8 cellular contexts compared by ENCODE assay signal in genomic region chr11:2265396-2265795, GRCh38. TPM values are rescaled to one million over a fixed set of nuclear protein-coding genes. Genes with fewer than 3 reads are reported as not detected.
DNase-seq lines count a peak whose midpoint lies in the region; ATAC-seq and TF ChIP-seq lines count a peak whose summit lies in the region.

No MANE protein-coding gene starts in this region.

- peaks cover 77% of the 10 kb centered on the region for H3K27me3 ChIP-seq in left ventricle myocardium inferior (ENCODE audit: low read depth)
- H3K27me3 ChIP-seq in gastroesophageal sphincter, result peaks cover 68% of the 10 kb centered on the region
- H3K27me3 ChIP-seq in smooth muscle cell (ENCODE audit: low read depth), result peaks cover 42% of the 10 kb centered on the region

- no peak for TF ChIP-seq EP300 in gastroesophageal sphincter (IDR thresholded peaks at IDR 0.05)

- H3K27ac ChIP-seq in left ventricle myocardium inferior (replicated peaks) (no peak overlapping the region), gastroesophageal sphincter (no peak overlapping the region), smooth muscle cell (ENCODE audit: low read depth) (no peak overlapping the region)

- no peaks in the 10 kb centered on the region for H3K79me2 ChIP-seq in smooth muscle cell (ENCODE audit: low read depth)

- no peak overlapping the region for H3K4me2 ChIP-seq in smooth muscle cell

- H3K9me3 ChIP-seq in left ventricle myocardium inferior (replicated peaks) (no peaks in the 10 kb centered on the region), gastroesophageal sphincter (no peaks in the 10 kb centered on the region), smooth muscle cell (replicated peaks; ENCODE audit: low read depth) (no peaks in the 10 kb centered on the region)

- H2AFZ ChIP-seq in smooth muscle cell (ENCODE audit: low read depth), result no peak overlapping the region

- H4K20me1 ChIP-seq in smooth muscle cell (ENCODE audit: low read depth), result no peaks in the 10 kb centered on the region

- TF ChIP-seq CTCF in left ventricle myocardium inferior (IDR thresholded peaks at IDR 0.05; ENCODE audit: borderline replicate concordance) (no peak), gastroesophageal sphincter (IDR thresholded peaks at IDR 0.05) (no peak), smooth muscle cell (IDR thresholded peaks at IDR 0.05; ENCODE audit: borderline replicate concordance, insufficient read depth, poor library complexity, severe bottlenecking) (no peak)

- no peak overlapping the region for H3K9ac ChIP-seq in smooth muscle cell (ENCODE audit: low read depth)

- ATAC-seq in Right ventricle myocardium inferior, result no peak
- ATAC-seq in gastroesophageal sphincter, result no peak

- H3K4me1 ChIP-seq in left ventricle myocardium inferior (peaks cover 19% of the 10 kb centered on the region), gastroesophageal sphincter (peaks cover 0 to 21% (median 9%) of the 10 kb centered on the region in 3 donors), smooth muscle cell (ENCODE audit: low read depth) (peaks cover 4% of the 10 kb centered on the region)

- no peaks in the 10 kb centered on the region for H3F3A ChIP-seq in smooth muscle cell (ENCODE audit: low read depth)

- no peak overlapping the region for H3K4me3 ChIP-seq in left ventricle myocardium inferior
- no peak overlapping the region for H3K4me3 ChIP-seq in gastroesophageal sphincter
- H3K4me3 ChIP-seq in smooth muscle cell, result no peak overlapping the region

- WGBS in gastroesophageal sphincter (ENCODE audit: low coverage in 1 of 2), 2 donors, result 20 to 60% methylated on average over 1 of the region's 2 CpGs
- 82% methylated on average over 2 of the region's 2 CpGs for WGBS in smooth muscle cell (ENCODE audit: low lambda C conversion rate)

- H3K36me3 ChIP-seq in left ventricle myocardium inferior (no peaks in the 10 kb centered on the region), gastroesophageal sphincter (no peaks in the 10 kb centered on the region), smooth muscle cell (ENCODE audit: low read depth) (no peaks in the 10 kb centered on the region)

- peak; percentile 73 for DNase-seq in Right ventricle myocardium inferior (ENCODE audit: missing footprints)
- DNase-seq in left ventricle myocardium inferior, result no peak
- DNase-seq in NOMO-1 (lab: John Stamatoyannopoulos, UW; ENCODE audit: unreplicated experiment in 2 of 2), result peak; percentile 80 to 96
- DNase-seq in globus pallidus (ENCODE audit: low spot score), result peak; percentile 56
- DNase-seq in ureter (ENCODE audit: low spot score), result peak; percentile 53
- DNase-seq in NCI-H82 (lab: John Stamatoyannopoulos, UW), result no peak
- no peak for DNase-seq in smooth muscle cell (lab: John Stamatoyannopoulos, UW; ENCODE audit: unreplicated experiment)

- TF ChIP-seq POLR2A in gastroesophageal sphincter (IDR thresholded peaks at IDR 0.05), result no peak

- intact Hi-C loops in Right ventricle myocardium inferior (cut with DNase I), result loop anchor here (5.0 kb wide), 1 partner anchor 63 kb away; no protein-coding TSS in a partner anchor
- intact Hi-C loops in left ventricle myocardium inferior (cut with micrococcal nuclease), result no loop called here

RNA-seq across cellular contexts. Expression of gene ASCL2, which starts 5.0 kb away (rescaled TPM):
- 0.24 TPM for total RNA-seq in Right ventricle myocardium inferior
- not detected for total RNA-seq in left ventricle myocardium inferior
- 7.9 TPM for total RNA-seq in ureter
- under 1 TPM in 1 of 4 donors, not detected in 3; 0.27 TPM for total RNA-seq in gastroesophageal sphincter
- total RNA-seq in smooth muscle cell, result 3.0 TPM in 1 of 2 replicates, not detected in the other
- 0.33 TPM in 1 of 2 replicates, not detected in the other for polyA plus RNA-seq in smooth muscle cell

RNA-seq across cellular contexts. Expression of gene C11orf21, which starts 36.3 kb away (rescaled TPM):
- total RNA-seq in Right ventricle myocardium inferior (47.1 TPM), left ventricle myocardium inferior (36.0 TPM), ureter (2.3 TPM), gastroesophageal sphincter (under 1 TPM; 0.15 to 0.78 (median 0.42) TPM), smooth muscle cell (not detected in 2 replicates)
- not detected in 2 replicates for polyA plus RNA-seq in smooth muscle cell

RNA-seq across cellular contexts. Expression of gene TSPAN32, which starts 36.4 kb away (rescaled TPM):
- 15.0 TPM for total RNA-seq in Right ventricle myocardium inferior
- total RNA-seq in left ventricle myocardium inferior, result 27.1 TPM
- 4.3 TPM for total RNA-seq in ureter
- total RNA-seq in gastroesophageal sphincter, result 1 to 10 TPM in 2 of 4 donors, under 1 TPM in 1, not detected in 1; 0.62 to 3.6 (median 3.6) TPM
- not detected in 2 replicates for total RNA-seq in smooth muscle cell
- polyA plus RNA-seq in smooth muscle cell, result 0.91 TPM in 1 of 2 replicates, not detected in the other

Comparison
In these comparisons a context has a peak if more than half of its experiments do, and no peak if none do; other contexts are left out.
1. DNase-seq: peak in Right ventricle myocardium inferior (single experiment), NOMO-1 (2 of 2), globus pallidus (single experiment) and ureter (single experiment); none in left ventricle myocardium inferior (single experiment), NCI-H82 (single experiment) and smooth muscle cell (single experiment).
2. RNA of gene C11orf21, which starts 36.3 kb away (total RNA-seq): 47.1 TPM in Right ventricle myocardium inferior (single experiment) and 36.0 TPM in left ventricle myocardium inferior (single experiment); 2.3 TPM in ureter (single experiment), 0.15 to 0.78 TPM in gastroesophageal sphincter and not detected in smooth muscle cell; every median in the first group is over 10 times any median in the second.